In the genomic region with DNA sequence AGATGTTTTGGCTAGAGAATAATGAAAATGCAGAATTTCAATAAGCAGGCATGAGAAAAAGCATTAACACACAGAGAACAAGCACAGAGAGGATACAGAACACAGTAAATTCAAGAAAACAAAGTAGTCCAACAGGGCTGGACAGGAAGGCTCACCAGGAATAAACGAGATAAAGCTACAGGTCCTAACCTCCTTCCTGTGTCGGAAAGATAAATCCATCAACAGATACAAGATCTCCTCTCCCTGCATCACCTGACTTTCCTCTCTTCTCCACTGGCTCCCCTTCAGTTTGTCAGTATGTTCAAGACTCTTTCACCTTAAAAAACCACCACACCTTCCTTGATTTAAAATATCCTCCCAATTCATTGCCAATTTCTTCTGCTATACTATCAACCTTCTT, we compare ENCODE assay signal across 25 cellular contexts.
"Had no signal": no experiment of that assay in that cellular context is flagged by ENCODE, and none has a peak within 500 bp of the region (broad histone marks: within the 10 kb centered on the region; RNA-seq: fewer than 3 reads in every experiment).

No MANE protein-coding gene starts in this region.

- H3K4me1 ChIP-seq: suprapubic skin, testis, thyroid gland, tibial artery, tibial nerve, transverse colon, upper lobe of left lung, upper lobe of right lung, uterus, vagina had no signal

- H3K4me3 ChIP-seq: stomach, suprapubic skin, testis, thoracic aorta, thyroid gland, tibial artery, tibial nerve, transverse colon, upper lobe of left lung, upper lobe of right lung, uterus, vagina had no signal

- H3K27me3 ChIP-seq: suprapubic skin, testis, thyroid gland, tibial nerve, upper lobe of left lung, upper lobe of right lung, uterus, vagina had no signal

- H3K27ac ChIP-seq: stomach, suprapubic skin, testis, thoracic aorta, thyroid gland, tibial artery, tibial nerve, transverse colon, upper lobe of left lung, upper lobe of right lung, uterus, vagina had no signal

- FAIRE-seq: urothelium cell line had no signal

- H3K9me3 ChIP-seq: stomach, suprapubic skin, testis, thoracic aorta, thyroid gland, tibial artery, tibial nerve, transverse colon, upper lobe of left lung, upper lobe of right lung, uterus, vagina had no signal

- ATAC-seq: stimulated activated effector memory CD8-positive, alpha-beta T cell treated with anti-CD3 and anti-CD28 coated beads, Interleukin-12 subunit alpha, Interleukin-12 subunit beta, amount 100 ng/mL, for 72 hours; stimulated activated memory B cell treated with anti-CD40 and anti-IgM and Interleukin-4, amounts not matched to agents 10 μg/mL and 1 μg/mL and 100 μg/mL, for 72 hours; stimulated activated naive B cell treated with anti-CD40 and anti-IgM and Interleukin-4, amounts not matched to agents 10 μg/mL and 1 μg/mL and 100 μg/mL, for 72 hours; stimulated activated naive CD8-positive, alpha-beta T cell treated with anti-CD3 and anti-CD28 coated beads, Interleukin-15, amount 100 ng/mL, for 72 hours; stimulated activated naive CD8-positive, alpha-beta T cell treated with anti-CD3 and anti-CD28 coated beads, Interleukin-15, Interleukin-2, amounts not matched to agents 100 U/mL and 50 U/mL, for 24 hours; upper lobe of right lung had no signal

- DNase-seq: stimulated activated CD4-positive, alpha-beta T cell treated with anti-CD3 and anti-CD28 coated beads, Interleukin-2, amount 100 ng/mL, for 48 hours; stimulated activated CD4-positive, alpha-beta T cell treated with anti-CD3 and anti-CD28 coated beads, Interleukin-4, amount 100 ng/mL, for 1 hour; stimulated activated CD4-positive, alpha-beta T cell treated with anti-CD3 and anti-CD28 coated beads, Interleukin-4, amount 100 ng/mL, for 4 hours; stimulated activated CD8-positive, alpha-beta memory T cell treated with anti-CD3 and anti-CD28 coated beads, Interleukin-4, amount 100 ng/mL, for 48 hours; stimulated activated naive B cell treated with anti-CD40 and anti-IgM and Interleukin-4, amounts not matched to agents 10 μg/mL and 1 μg/mL and 100 μg/mL, for 72 hours; stimulated activated naive CD4-positive, alpha-beta T cell; stimulated activated naive CD4-positive, alpha-beta T cell treated with Interleukin-2 at 50 U/mL for 16 hours; stimulated activated naive CD8-positive, alpha-beta T cell treated with anti-CD3 and anti-CD28 coated beads, Interleukin-15, amount 100 ng/mL, for 72 hours; stimulated activated naive CD8-positive, alpha-beta T cell treated with anti-CD3 and anti-CD28 coated beads, Interleukin-15, Interleukin-2, amounts not matched to agents 100 U/mL and 50 U/mL, for 24 hours; stomach; substantia nigra; testis; thyroid gland; tibial artery; transverse colon; upper lobe of left lung; upper lobe of right lung; uterus had no signal

- H3K36me3 ChIP-seq: stomach, suprapubic skin, thoracic aorta, thyroid gland, tibial artery, tibial nerve, transverse colon, upper lobe of left lung, upper lobe of right lung, uterus, vagina had no signal
